Comparison of ENCODE assay signal across 12 cellular contexts in the genomic region with DNA sequence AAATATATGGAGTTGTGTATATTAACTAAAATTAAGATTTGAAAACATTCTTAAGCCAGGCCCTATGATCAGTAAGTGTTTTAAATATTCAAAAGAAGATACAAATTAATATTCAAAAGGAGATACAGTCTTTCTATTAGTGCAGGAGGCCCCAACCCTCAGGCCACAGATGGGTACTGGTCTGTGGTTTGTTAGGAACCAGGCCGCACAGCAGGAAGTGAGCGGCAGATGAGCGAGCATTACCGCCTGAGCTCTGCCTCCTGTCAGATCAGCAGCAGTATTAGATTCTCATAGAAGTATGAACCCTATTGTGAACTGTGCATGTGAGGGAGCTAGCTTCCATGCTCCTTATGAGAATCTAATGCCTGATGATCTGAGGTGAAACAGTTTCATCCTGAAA.
A peak's percentile ranks its signal among the peaks of the same experiment; 100 is the strongest.
DNase-seq lines count a peak whose midpoint lies in the region; ATAC-seq, FAIRE-seq and TF ChIP-seq lines count a peak whose summit lies in the region.
"Had no signal": no experiment of that assay in that cellular context is flagged by ENCODE, and none has a peak within 500 bp of the region (broad histone marks: within the 10 kb centered on the region; RNA-seq: fewer than 3 reads in every experiment).

No MANE protein-coding gene starts in this region.

- H3K27ac ChIP-seq in right atrium auricular region (no peak overlapping the region), pancreas (no peak overlapping the region), aorta (ENCODE audit: low read depth in 1 of 2, low read length in 2 of 2) (no peak overlapping the region)
- H3K27ac ChIP-seq: adrenal gland had no signal

- peak; percentile 21 to 28 for DNase-seq in activated CD4-positive, alpha-beta T cell treated with anti-CD3 and anti-CD28 coated beads for 4 hours
- DNase-seq in natural killer cell (peak; percentile 21), right atrium auricular region (ENCODE audit: low spot score) (no peak), COLO829 (ENCODE audit: low spot score) (no peak), pancreas (no peak), aorta (no peak)
- DNase-seq: adrenal gland had no signal

- H3K4me3 Mint-ChIP-seq in natural killer cell: peak overlapping the region; percentile 42

- no peaks in the 10 kb centered on the region for H3K27me3 ChIP-seq in right atrium auricular region
- no peaks in the 10 kb centered on the region for H3K27me3 ChIP-seq in pancreas
- no peaks in the 10 kb centered on the region for H3K27me3 ChIP-seq in aorta (ENCODE audit: control insufficient read depth in 1 of 2, insufficient read depth in 2 of 2, low read length in 1 of 2)
- H3K27me3 ChIP-seq: adrenal gland had no signal

- no peaks in the 10 kb centered on the region for H3K36me3 ChIP-seq in right atrium auricular region
- no peaks in the 10 kb centered on the region for H3K36me3 ChIP-seq in pancreas
- H3K36me3 ChIP-seq in aorta (ENCODE audit: control insufficient read depth in 1 of 2, insufficient read depth in 2 of 2, low read length in 1 of 2): no peaks in the 10 kb centered on the region
- H3K36me3 ChIP-seq: adrenal gland had no signal

- no peak for FAIRE-seq in pancreas (lab: Jason Lieb, UNC)
- FAIRE-seq: K562 had no signal

- ATAC-seq in GM18498 (IDR thresholded peaks at IDR 0.05; ENCODE audit: unreplicated experiment) (peak; percentile 66), HG02981 (IDR thresholded peaks at IDR 0.05; ENCODE audit: unreplicated experiment) (peak; percentile 58), natural killer cell (peak; percentile 60 to 95 (median 66)), pancreas (no peak), aorta (ENCODE audit: low FRiP score) (no peak)
- ATAC-seq: K562, Panc1 had no signal

- H3K9me3 Mint-ChIP-seq in natural killer cell: no peaks in the 10 kb centered on the region

- H3K27me3 Mint-ChIP-seq in natural killer cell (ENCODE audit: low read depth in 2 of 2): no peaks in the 10 kb centered on the region

- H3K4me1 Mint-ChIP-seq in natural killer cell: peaks cover 21 to 32% of the 10 kb centered on the region in 2 donors

- peak overlapping the region; percentile 36 to 46 for H3K27ac Mint-ChIP-seq in natural killer cell

- TF ChIP-seq CTCF in natural killer cell (IDR thresholded peaks at IDR 0.05) (no peak), right atrium auricular region (IDR thresholded peaks at IDR 0.05) (no peak), pancreas (IDR thresholded peaks at IDR 0.05) (no peak)

- H3K36me3 Mint-ChIP-seq in natural killer cell: no peaks in the 10 kb centered on the region

- WGBS in pancreas, 2 donors: 97 to 100% methylated on average over 4 of the region's 4 CpGs
- WGBS in aorta, 2 donors: 97% methylated on average over 4 of the region's 4 CpGs

- intact Hi-C loops in natural killer cell (cut with micrococcal nuclease) (no loop called here), pancreas (cut with DNase I) (no loop called here), aorta (cut with DNase I) (no loop called here)

- H3K4me1 ChIP-seq in right atrium auricular region (peaks cover 0 to 15% of the 10 kb centered on the region in 2 donors), pancreas (peaks cover 0 to 12% (median 5%) of the 10 kb centered on the region in 3 donors), aorta (ENCODE audit: control insufficient read depth in 1 of 2, insufficient read depth in 2 of 2, low read length in 2 of 2) (peaks cover 0 to 2% of the 10 kb centered on the region in 2 donors)

- H3K9me3 ChIP-seq in right atrium auricular region (no peaks in the 10 kb centered on the region), pancreas (no peaks in the 10 kb centered on the region), aorta (ENCODE audit: control insufficient read depth, low read length) (no peaks in the 10 kb centered on the region)
- H3K9me3 ChIP-seq: adrenal gland had no signal

- H3K4me3 ChIP-seq in right atrium auricular region (no peak overlapping the region), pancreas (no peak overlapping the region), aorta (ENCODE audit: low read length in 2 of 2) (no peak overlapping the region)
- H3K4me3 ChIP-seq: adrenal gland, K562, lung had no signal

Comparison
In these comparisons a context has a peak if more than half of its experiments do, and no peak if none do; other contexts are left out.
1. ATAC-seq: peak in GM18498 (single experiment), HG02981 (single experiment) and natural killer cell (3 of 3); none in pancreas (0 of 4) and aorta (single experiment).
2. DNase-seq: peak in activated CD4-positive, alpha-beta T cell treated with anti-CD3 and anti-CD28 coated beads for 4 hours (2 of 2) and natural killer cell (single experiment); none in right atrium auricular region (single experiment), COLO829 (single experiment), pancreas (0 of 6) and aorta (0 of 2).